Comparison of ENCODE assay signal across 20 cellular contexts in the genomic region with DNA sequence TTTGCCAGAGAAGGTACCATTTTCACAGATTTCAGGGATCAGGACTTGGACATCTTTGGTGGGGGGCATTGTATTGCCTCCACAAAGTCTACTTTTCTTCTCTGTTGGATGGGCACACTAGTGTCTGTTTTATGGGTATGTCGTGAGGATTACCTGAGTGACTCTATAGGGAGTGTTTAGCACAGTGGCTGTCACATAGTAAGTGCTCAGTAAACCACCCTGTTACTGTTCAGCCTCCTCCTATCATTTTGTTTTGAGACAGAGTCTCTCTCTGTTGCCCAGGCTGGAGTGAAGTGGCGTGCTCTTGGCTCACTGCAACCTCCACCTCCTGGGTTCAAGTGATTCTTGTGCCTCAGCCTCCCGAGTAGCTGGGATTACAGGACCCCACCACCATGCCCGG.
"Had no signal": no experiment of that assay in that cellular context is flagged by ENCODE, and none has a peak within 500 bp of the region (broad histone marks: within the 10 kb centered on the region; RNA-seq: fewer than 3 reads in every experiment).

No MANE protein-coding gene starts in this region.

- H3K9me3 Mint-ChIP-seq: activated naive CD4-positive, alpha-beta T cell treated with anti-CD3 and anti-CD28 coated beads, Interleukin-2, amount 50 U/mL, for 72 hours; activated naive CD8-positive, alpha-beta T cell treated with anti-CD3 and anti-CD28 coated beads, Interleukin-2, amount 50 U/mL, for 24 hours had no signal

- H3K27ac Mint-ChIP-seq: activated CD8-positive, alpha-beta T cell treated with anti-CD3 and anti-CD28 coated beads, Interleukin-2, amount 10 ng/mL, durations not matched to agents 7 days and 5 days; activated naive CD4-positive, alpha-beta T cell treated with anti-CD3 and anti-CD28 coated beads, Interleukin-2, amount 50 U/mL, for 72 hours; activated naive CD8-positive, alpha-beta T cell treated with anti-CD3 and anti-CD28 coated beads, Interleukin-2, amount 50 U/mL, for 24 hours had no signal

- H3K4me3 Mint-ChIP-seq: activated CD8-positive, alpha-beta T cell treated with anti-CD3 and anti-CD28 coated beads, Interleukin-2, amount 10 ng/mL, durations not matched to agents 7 days and 5 days; activated naive CD8-positive, alpha-beta T cell treated with anti-CD3 and anti-CD28 coated beads, Interleukin-2, amount 50 U/mL, for 24 hours had no signal

- H3K9ac ChIP-seq: KMS-11 had no signal

- DNase-seq: activated CD4-positive, alpha-beta T cell treated with anti-CD3 and anti-CD28 coated beads for 4 hours; activated CD8-positive, alpha-beta memory T cell treated with anti-CD3 and anti-CD28 coated beads, Interleukin-2, amount 50 U/mL, for 48 hours; activated CD8-positive, alpha-beta T cell treated with anti-CD3 and anti-CD28 coated beads, Interleukin-2, amount 10 ng/mL, durations not matched to agents 7 days and 5 days; activated naive CD8-positive, alpha-beta T cell treated with anti-CD3 and anti-CD28 coated beads, Interleukin-2, amount 50 U/mL, for 24 hours; activated T-cell treated with anti-CD3 and anti-CD28 coated beads, Interleukin-2, amount 50 U/mL, for 1 hour; amygdala; cerebellar nuclear complex; NCI-H1092; NCI-H1417; NCI-H1930; NCI-H345; NCI-H510A; NCI-H526 treated with DMSO at 0.1 percent for 48 hours; NCI-H82; SIG-M5; T-helper 1 cell; WERI-Rb-1 had no signal

- H3K27ac ChIP-seq: KMS-11 had no signal

- ATAC-seq: activated CD4-positive, CD25-positive, alpha-beta regulatory T cell treated with anti-CD3 and anti-CD28 coated beads, Interleukin-2, amount 50 U/mL, for 24 hours; activated CD8-positive, alpha-beta T cell treated with anti-CD3 and anti-CD28 coated beads, Interleukin-2, amount 10 ng/mL, durations not matched to agents 7 days and 5 days; activated naive CD4-positive, alpha-beta T cell treated with anti-CD3 and anti-CD28 coated beads, Interleukin-2, amount 50 U/mL, for 72 hours; activated naive CD8-positive, alpha-beta T cell treated with anti-CD3 and anti-CD28 coated beads, Interleukin-2, amount 50 U/mL, for 24 hours had no signal

- H3K27me3 Mint-ChIP-seq: activated naive CD8-positive, alpha-beta T cell treated with anti-CD3 and anti-CD28 coated beads, Interleukin-2, amount 50 U/mL, for 24 hours had no signal
